Comparison of ENCODE assay signal across 8 cellular contexts in genomic region chr21:34639882-34640788, GRCh38. TPM values are rescaled to one million over a fixed set of nuclear protein-coding genes. Genes with fewer than 3 reads are reported as not detected.
DNase-seq lines count a peak whose midpoint lies in the region; ATAC-seq lines count a peak whose summit lies in the region.

No MANE protein-coding gene starts in this region.

- DNase-seq in activated T-helper 1 cell treated with anti-CD3 and anti-CD28 coated beads, Interleukin-12 subunit alpha, Interleukin-12 subunit beta, Interleukin-2, Interleukin-4 antibody, amounts not matched to agents 30 ng/mL and 10 ng/mL and 1 ng/mL, durations not matched to agents 14 hours and 24 hours and 36 hours (ENCODE audit: low spot score), result peak; percentile 16
- DNase-seq in natural killer cell treated with Interleukin-12 subunit alpha and Interleukin-12 subunit beta and Interleukin-15 and Interleukin-18, amount 100 ng/mL, for 72 hours (ENCODE audit: low spot score), result no peak
- DNase-seq in NCI-H526 treated with DMSO at 0.1 percent for 48 hours (lab: John Stamatoyannopoulos, UW), result no peak
- DNase-seq in C1 segment of cervical spinal cord (lab: John Stamatoyannopoulos, UW), result no peak
- no peak for DNase-seq in NCI-H510A treated with DMSO at 0.1 percent for 48 hours (lab: John Stamatoyannopoulos, UW)

- peaks cover 11% of the 10 kb centered on the region for H3K27me3 Mint-ChIP-seq in activated T-helper 1 cell treated with anti-CD3 and anti-CD28 coated beads, Interleukin-12 subunit alpha, Interleukin-12 subunit beta, Interleukin-2, Interleukin-4 antibody, amounts not matched to agents 30 ng/mL and 10 ng/mL and 1 ng/mL, durations not matched to agents 14 hours and 24 hours and 36 hours (ENCODE audit: insufficient read depth)
- H3K27me3 Mint-ChIP-seq in natural killer cell treated with Interleukin-12 subunit alpha and Interleukin-12 subunit beta and Interleukin-15 and Interleukin-18, amount 100 ng/mL, for 72 hours, result peaks cover 0 to 4% of the 10 kb centered on the region in 2 donors

- peaks cover 9% of the 10 kb centered on the region for H3K36me3 Mint-ChIP-seq in activated T-helper 1 cell treated with anti-CD3 and anti-CD28 coated beads, Interleukin-12 subunit alpha, Interleukin-12 subunit beta, Interleukin-2, Interleukin-4 antibody, amounts not matched to agents 30 ng/mL and 10 ng/mL and 1 ng/mL, durations not matched to agents 14 hours and 24 hours and 36 hours (ENCODE audit: low read depth)
- H3K36me3 Mint-ChIP-seq in natural killer cell treated with Interleukin-12 subunit alpha and Interleukin-12 subunit beta and Interleukin-15 and Interleukin-18, amount 100 ng/mL, for 72 hours, result peaks cover 4% of the 10 kb centered on the region

- peak overlapping the region; percentile 73 for H3K4me3 Mint-ChIP-seq in activated T-helper 1 cell treated with anti-CD3 and anti-CD28 coated beads, Interleukin-12 subunit alpha, Interleukin-12 subunit beta, Interleukin-2, Interleukin-4 antibody, amounts not matched to agents 30 ng/mL and 10 ng/mL and 1 ng/mL, durations not matched to agents 14 hours and 24 hours and 36 hours
- H3K4me3 Mint-ChIP-seq in natural killer cell treated with Interleukin-12 subunit alpha and Interleukin-12 subunit beta and Interleukin-15 and Interleukin-18, amount 100 ng/mL, for 72 hours, result peak overlapping the region; percentile 70

- intact Hi-C loops in activated T-helper 1 cell treated with anti-CD3 and anti-CD28 coated beads, Interleukin-12 subunit alpha, Interleukin-12 subunit beta, Interleukin-2, Interleukin-4 antibody, amounts not matched to agents 30 ng/mL and 10 ng/mL and 1 ng/mL, durations not matched to agents 14 hours and 24 hours and 36 hours (cut with micrococcal nuclease), result loop anchor here (1.0 to 2.0 kb wide), 3 partner anchors 25 to 1473 kb away; partner anchors contain the start of gene RCAN1

- H3K9me3 Mint-ChIP-seq in activated T-helper 1 cell treated with anti-CD3 and anti-CD28 coated beads, Interleukin-12 subunit alpha, Interleukin-12 subunit beta, Interleukin-2, Interleukin-4 antibody, amounts not matched to agents 30 ng/mL and 10 ng/mL and 1 ng/mL, durations not matched to agents 14 hours and 24 hours and 36 hours, result peaks cover 3% of the 10 kb centered on the region
- H3K9me3 Mint-ChIP-seq in natural killer cell treated with Interleukin-12 subunit alpha and Interleukin-12 subunit beta and Interleukin-15 and Interleukin-18, amount 100 ng/mL, for 72 hours, result peaks cover 2% of the 10 kb centered on the region

- peaks cover 37% of the 10 kb centered on the region for H3K4me1 Mint-ChIP-seq in activated T-helper 1 cell treated with anti-CD3 and anti-CD28 coated beads, Interleukin-12 subunit alpha, Interleukin-12 subunit beta, Interleukin-2, Interleukin-4 antibody, amounts not matched to agents 30 ng/mL and 10 ng/mL and 1 ng/mL, durations not matched to agents 14 hours and 24 hours and 36 hours (ENCODE audit: low read depth)
- peaks cover 15 to 19% of the 10 kb centered on the region in 2 donors for H3K4me1 Mint-ChIP-seq in natural killer cell treated with Interleukin-12 subunit alpha and Interleukin-12 subunit beta and Interleukin-15 and Interleukin-18, amount 100 ng/mL, for 72 hours (ENCODE audit: low read depth in 2 of 2)

- ATAC-seq in GM18502 (IDR thresholded peaks at IDR 0.05; ENCODE audit: poor library complexity, unreplicated experiment) (peak; percentile 47), HG02884 (IDR thresholded peaks at IDR 0.05; ENCODE audit: unreplicated experiment) (peak; percentile 37), GM19324 (IDR thresholded peaks at IDR 0.05; ENCODE audit: low FRiP score, unreplicated experiment) (no peak)
- peak; percentile 74 to 77 for ATAC-seq in natural killer cell treated with Interleukin-12 subunit alpha and Interleukin-12 subunit beta and Interleukin-15 and Interleukin-18, amount 100 ng/mL, for 72 hours

- H3K27ac Mint-ChIP-seq in activated T-helper 1 cell treated with anti-CD3 and anti-CD28 coated beads, Interleukin-12 subunit alpha, Interleukin-12 subunit beta, Interleukin-2, Interleukin-4 antibody, amounts not matched to agents 30 ng/mL and 10 ng/mL and 1 ng/mL, durations not matched to agents 14 hours and 24 hours and 36 hours, result peak overlapping the region; percentile 79
- peak overlapping the region; percentile 73 to 86 for H3K27ac Mint-ChIP-seq in natural killer cell treated with Interleukin-12 subunit alpha and Interleukin-12 subunit beta and Interleukin-15 and Interleukin-18, amount 100 ng/mL, for 72 hours

RNA-seq across cellular contexts. Expression of gene RCAN1, which starts 25.2 kb away (rescaled TPM):
- total RNA-seq in activated T-helper 1 cell treated with anti-CD3 and anti-CD28 coated beads, Interleukin-12 subunit alpha, Interleukin-12 subunit beta, Interleukin-2, Interleukin-4 antibody, amounts not matched to agents 30 ng/mL and 10 ng/mL and 1 ng/mL, durations not matched to agents 14 hours and 24 hours and 36 hours, result 10.7 and 11.1 TPM in 2 replicates
- 10 to 100 TPM; 10.1 to 11.5 TPM for total RNA-seq in natural killer cell treated with Interleukin-12 subunit alpha and Interleukin-12 subunit beta and Interleukin-15 and Interleukin-18, amount 100 ng/mL, for 72 hours

RNA-seq across cellular contexts. Expression of gene CLIC6, which starts 28.7 kb away (rescaled TPM):
- not detected in 2 replicates for total RNA-seq in activated T-helper 1 cell treated with anti-CD3 and anti-CD28 coated beads, Interleukin-12 subunit alpha, Interleukin-12 subunit beta, Interleukin-2, Interleukin-4 antibody, amounts not matched to agents 30 ng/mL and 10 ng/mL and 1 ng/mL, durations not matched to agents 14 hours and 24 hours and 36 hours
- under 1 TPM; 0.45 to 0.50 TPM for total RNA-seq in natural killer cell treated with Interleukin-12 subunit alpha and Interleukin-12 subunit beta and Interleukin-15 and Interleukin-18, amount 100 ng/mL, for 72 hours
